Comparison of ENCODE assay signal across 11 cellular contexts in the genomic region with DNA sequence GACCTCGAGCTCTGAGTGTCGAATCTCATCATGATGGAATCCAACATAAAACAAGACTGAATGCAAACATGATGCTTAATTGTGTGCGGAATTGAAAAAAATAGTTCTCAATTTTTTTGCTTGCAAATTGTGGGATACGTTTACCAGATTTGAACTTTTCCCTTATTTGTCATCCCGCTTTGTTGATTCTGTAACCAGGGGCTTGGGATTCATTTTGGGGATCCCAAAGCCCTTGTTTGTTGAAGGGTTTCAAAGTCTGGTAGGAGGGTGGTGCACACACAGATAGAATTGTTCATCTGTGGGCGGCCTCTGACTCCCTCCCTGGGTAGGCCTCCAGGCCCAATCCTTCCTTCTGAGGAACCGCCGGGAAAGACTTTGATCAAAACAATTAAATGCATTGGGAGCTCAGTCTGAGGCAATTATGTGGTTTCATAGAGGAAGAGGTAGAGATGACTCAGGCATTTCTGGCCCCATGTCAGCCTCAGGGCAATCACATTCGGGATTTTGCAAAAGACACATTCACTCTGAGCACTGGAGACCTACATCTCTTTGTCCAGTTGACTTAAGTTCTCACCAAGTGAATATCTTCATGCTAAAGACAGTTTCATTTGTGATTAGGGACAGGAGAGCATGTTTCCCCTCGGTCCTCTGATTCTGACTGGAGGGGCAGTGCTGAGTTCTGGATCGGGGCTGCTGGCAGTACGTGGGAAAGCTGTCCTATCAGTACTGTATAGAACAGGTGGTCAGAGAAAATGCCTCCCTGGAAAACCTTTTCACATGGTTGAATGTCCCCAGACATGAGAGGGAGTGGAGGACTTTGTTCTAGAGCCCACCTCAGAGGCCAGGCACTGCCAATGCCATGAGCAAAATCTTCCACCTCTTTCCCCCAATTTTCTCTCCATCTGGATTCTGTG. TPM values are rescaled to one million over a fixed set of nuclear protein-coding genes. Genes with fewer than 3 reads are reported as not detected.
A peak's percentile ranks its signal among the peaks of the same experiment; 100 is the strongest.
DNase-seq lines count a peak whose midpoint lies in the region; ATAC-seq and TF ChIP-seq lines count a peak whose summit lies in the region.
"Had no signal": no experiment of that assay in that cellular context is flagged by ENCODE, and none has a peak within 500 bp of the region (broad histone marks: within the 10 kb centered on the region; RNA-seq: fewer than 3 reads in every experiment).

No MANE protein-coding gene starts in this region.

- no peaks in the 10 kb centered on the region for H3K36me3 ChIP-seq in PC-9 (ENCODE audit: low read depth)

- ATAC-seq in GM21529 (IDR thresholded peaks at IDR 0.05; ENCODE audit: unreplicated experiment) (no peak), HG02884 (IDR thresholded peaks at IDR 0.05; ENCODE audit: unreplicated experiment) (no peak)

- in situ Hi-C loops in GM13977 (cut with MboI; ENCODE audit: low pct_unique_long_range_greater_than_20kb, low sequenced_read_pairs, unreplicated experiment), result no loop called here

- no peak overlapping the region for H2AFZ ChIP-seq in PC-9

- POLR2A ChIA-PET in PC-9 (lab: Charles Lee; ENCODE audit: unreplicated experiment), result interaction anchor here (0.5 to 0.7 kb wide), 3 partner anchors 125 to 815 kb away, joined by 3 to 7 read pairs (median 7); no protein-coding TSS in a partner anchor

- DNase-seq in GM04504 (ENCODE audit: low read depth) (peak; percentile 79), PC-9 (peak; percentile 78 to 99), epithelial cell of esophagus (ENCODE audit: low read depth) (peak; percentile 98), retinal pigment epithelial cell (ENCODE audit: low read depth) (peak; percentile 39), NCI-H2196 (lab: John Stamatoyannopoulos, UW; ENCODE audit: unreplicated experiment) (no peak), GM13977 (ENCODE audit: low spot score) (no peak)
- DNase-seq: activated CD4-positive, alpha-beta T cell treated with anti-CD3 and anti-CD28 coated beads, Interleukin-2, amount 10 ng/mL, durations not matched to agents 24 days and 14 days; aorta; occipital lobe had no signal

- no peaks in the 10 kb centered on the region for H3K79me2 ChIP-seq in PC-9 (ENCODE audit: low read depth)

- no peaks in the 10 kb centered on the region for H3K9me2 ChIP-seq in PC-9 (ENCODE audit: insufficient read depth)

- no peaks in the 10 kb centered on the region for H4K20me1 ChIP-seq in PC-9 (ENCODE audit: insufficient read depth)

- no peaks in the 10 kb centered on the region for H3K27me3 ChIP-seq in PC-9 (ENCODE audit: insufficient read depth, low read depth)

- H3K4me3 ChIP-seq in PC-9, result peak overlapping the region; percentile 4; the same call in 1 of the 2 replicates
- no peak overlapping the region for H3K4me3 ChIP-seq in epithelial cell of esophagus (ENCODE audit: low read length)
- H3K4me3 ChIP-seq in retinal pigment epithelial cell (ENCODE audit: low read length), result no peak overlapping the region

- no TSS peak for BruUV-seq in PC-9 (replicated peaks; lab: Mats Ljungman, UMichigan)

- intact Hi-C loops in PC-9 (cut with micrococcal nuclease; ENCODE audit: unreplicated experiment), result loop anchor here (2.0 kb wide), 1 partner anchor 28 kb away; the partner anchor contains the start of gene IGFL4

- peaks cover 85% of the 10 kb centered on the region for H3K4me1 ChIP-seq in PC-9 (replicated peaks; ENCODE audit: insufficient read depth)

- TF ChIP-seq CTCF in PC-9 (conservative IDR thresholded peaks at IDR 0.05) (no peak; the same call in 1 of the 2 replicates), epithelial cell of esophagus (IDR thresholded peaks at IDR 0.05; ENCODE audit: insufficient read depth, low read depth, low read length, missing control alignments) (no peak), retinal pigment epithelial cell (conservative IDR thresholded peaks at IDR 0.05; ENCODE audit: low read depth, low read length) (no peak), GM13977 (IDR thresholded peaks at IDR 0.05; ENCODE audit: extremely low read depth, insufficient read depth, missing control alignments) (no peak)

- H3K4me2 ChIP-seq in PC-9, result peak overlapping the region; percentile 73

- H3K27ac ChIP-seq in PC-9, result peak overlapping the region; percentile 89

- no peaks in the 10 kb centered on the region for H3K9me3 ChIP-seq in PC-9 (ENCODE audit: insufficient read depth, low read depth)

- peaks cover 70% of the 10 kb centered on the region for H3F3A ChIP-seq in PC-9 (ENCODE audit: insufficient read depth, low read depth)

- CTCF ChIA-PET in PC-9 (lab: Charles Lee), result interaction anchor here (0.8 to 1.0 kb wide), 2 partner anchors 9 to 40 kb away, joined by 4 to 6 read pairs; no protein-coding TSS in a partner anchor

RNA-seq across cellular contexts. Expression of gene IGFL4, which starts 27.8 kb away (rescaled TPM):
- not detected in 2 replicates for total RNA-seq in PC-9 (2021)
- total RNA-seq: activated CD4-positive, alpha-beta T cell treated with anti-CD3 and anti-CD28 coated beads, Interleukin-2, amount 10 ng/mL, durations not matched to agents 24 days and 14 days; aorta had no signal

RNA-seq across cellular contexts. Expression of gene PGLYRP1, which starts 45.7 kb away (rescaled TPM):
- not detected in 2 replicates for total RNA-seq in PC-9 (2021)
- total RNA-seq: activated CD4-positive, alpha-beta T cell treated with anti-CD3 and anti-CD28 coated beads, Interleukin-2, amount 10 ng/mL, durations not matched to agents 24 days and 14 days; occipital lobe had no signal

RNA-seq across cellular contexts. Expression of gene IGFL3, which starts 55.9 kb away (rescaled TPM):
- 0.96 TPM in 1 of 2 replicates, not detected in the other for total RNA-seq in PC-9 (2021)
- total RNA-seq: activated CD4-positive, alpha-beta T cell treated with anti-CD3 and anti-CD28 coated beads, Interleukin-2, amount 10 ng/mL, durations not matched to agents 24 days and 14 days; aorta; occipital lobe had no signal

Comparison
In these comparisons a context has a peak if more than half of its experiments do, and no peak if none do; other contexts are left out.
1. DNase-seq: peak in GM04504 (single experiment), PC-9 (2 of 2), epithelial cell of esophagus (single experiment) and retinal pigment epithelial cell (single experiment); none in NCI-H2196 (single experiment) and GM13977 (single experiment).